ENCODE assay signal across 15 cellular contexts in the genomic region with DNA sequence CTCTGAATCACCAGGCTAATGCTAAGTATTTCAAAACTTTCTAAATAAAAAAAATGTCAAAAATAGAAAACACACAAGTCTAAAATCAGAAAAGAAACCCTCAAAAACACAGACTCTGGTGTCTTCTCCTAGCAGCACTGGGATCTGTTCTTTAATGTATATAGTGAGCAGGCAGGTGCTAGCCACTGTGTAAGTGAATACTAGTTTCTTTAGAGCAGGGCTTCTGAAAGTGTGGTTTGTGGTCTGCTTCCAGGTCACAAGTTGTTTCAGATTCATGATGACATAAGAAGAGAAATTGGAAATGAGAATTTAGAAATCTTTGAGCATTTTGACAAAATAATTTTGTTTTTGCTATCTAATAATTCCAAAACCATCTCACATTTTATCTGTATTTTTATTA.
"Had no signal": no experiment of that assay in that cellular context is flagged by ENCODE, and none has a peak within 500 bp of the region (broad histone marks: within the 10 kb centered on the region; RNA-seq: fewer than 3 reads in every experiment).

No MANE protein-coding gene starts in this region.

- DNase-seq: activated CD4-positive, alpha-beta T cell treated with anti-CD3 and anti-CD28 coated beads, Interleukin-2, amount 10 ng/mL, durations not matched to agents 24 days and 14 days; activated CD4-positive, CD25-positive, alpha-beta regulatory T cell; activated CD8-positive, alpha-beta T cell treated with anti-CD3 and anti-CD28 coated beads for 36 hours; activated naive CD4-positive, alpha-beta T cell treated with Interleukin-2 at 50 U/mL for 16 hours; activated T-cell treated with anti-CD3 and anti-CD28 coated beads, Interleukin-2, amount 50 U/mL, for 1 hour; foreskin keratinocyte; left ventricle myocardium inferior; naive B cell; trophoblast cell had no signal

- H3K36me3 ChIP-seq: left ventricle myocardium inferior, prostate gland, right atrium auricular region, vagina had no signal

- ATAC-seq: activated CD8-positive, alpha-beta T cell treated with anti-CD3 and anti-CD28 coated beads for 36 hours; activated T-helper 17 cell treated with anti-CD3 and anti-CD28 coated beads, Interleukin-2, amount 50 U/mL, for 72 hours; foreskin keratinocyte had no signal

- H3K27ac ChIP-seq: coronary artery, foreskin keratinocyte, left ventricle myocardium inferior, prostate gland, right atrium auricular region, skin epidermis, vagina had no signal

- H3K4me3 ChIP-seq: coronary artery, left ventricle myocardium inferior, prostate gland, right atrium auricular region, skin epidermis, vagina had no signal

- H3K27me3 ChIP-seq: foreskin keratinocyte, right atrium auricular region, vagina had no signal

- H3K4me1 ChIP-seq: foreskin keratinocyte had no signal
